In the genomic region with DNA sequence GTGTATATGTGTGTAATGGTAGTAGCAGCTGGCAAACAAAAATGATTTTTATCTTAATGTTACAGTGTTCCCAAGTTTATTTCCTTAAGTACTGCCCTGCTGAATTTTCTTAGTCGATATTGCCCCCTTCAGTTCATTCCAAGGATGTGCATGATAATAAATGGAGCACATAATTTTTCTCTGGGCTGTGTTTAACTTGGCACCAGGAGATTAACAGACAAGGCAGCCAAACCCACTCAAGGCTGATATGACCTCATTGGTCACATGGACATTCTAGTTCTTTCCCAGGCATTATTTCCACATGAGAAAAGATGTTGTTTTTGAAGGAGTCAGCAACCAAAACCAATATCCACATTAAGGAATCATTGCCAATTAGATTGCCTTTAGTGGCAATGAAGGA, we compare ENCODE assay signal across 1 cellular context.
TF ChIP-seq lines count a peak whose summit lies in the region.

No MANE protein-coding gene starts in this region.

TF ChIP-seq in HCT116, 20 proteins besides CTCF, POLR2A, EP300 and RAD21 (continued from another document):
- TF ChIP-seq, protein P1, sequence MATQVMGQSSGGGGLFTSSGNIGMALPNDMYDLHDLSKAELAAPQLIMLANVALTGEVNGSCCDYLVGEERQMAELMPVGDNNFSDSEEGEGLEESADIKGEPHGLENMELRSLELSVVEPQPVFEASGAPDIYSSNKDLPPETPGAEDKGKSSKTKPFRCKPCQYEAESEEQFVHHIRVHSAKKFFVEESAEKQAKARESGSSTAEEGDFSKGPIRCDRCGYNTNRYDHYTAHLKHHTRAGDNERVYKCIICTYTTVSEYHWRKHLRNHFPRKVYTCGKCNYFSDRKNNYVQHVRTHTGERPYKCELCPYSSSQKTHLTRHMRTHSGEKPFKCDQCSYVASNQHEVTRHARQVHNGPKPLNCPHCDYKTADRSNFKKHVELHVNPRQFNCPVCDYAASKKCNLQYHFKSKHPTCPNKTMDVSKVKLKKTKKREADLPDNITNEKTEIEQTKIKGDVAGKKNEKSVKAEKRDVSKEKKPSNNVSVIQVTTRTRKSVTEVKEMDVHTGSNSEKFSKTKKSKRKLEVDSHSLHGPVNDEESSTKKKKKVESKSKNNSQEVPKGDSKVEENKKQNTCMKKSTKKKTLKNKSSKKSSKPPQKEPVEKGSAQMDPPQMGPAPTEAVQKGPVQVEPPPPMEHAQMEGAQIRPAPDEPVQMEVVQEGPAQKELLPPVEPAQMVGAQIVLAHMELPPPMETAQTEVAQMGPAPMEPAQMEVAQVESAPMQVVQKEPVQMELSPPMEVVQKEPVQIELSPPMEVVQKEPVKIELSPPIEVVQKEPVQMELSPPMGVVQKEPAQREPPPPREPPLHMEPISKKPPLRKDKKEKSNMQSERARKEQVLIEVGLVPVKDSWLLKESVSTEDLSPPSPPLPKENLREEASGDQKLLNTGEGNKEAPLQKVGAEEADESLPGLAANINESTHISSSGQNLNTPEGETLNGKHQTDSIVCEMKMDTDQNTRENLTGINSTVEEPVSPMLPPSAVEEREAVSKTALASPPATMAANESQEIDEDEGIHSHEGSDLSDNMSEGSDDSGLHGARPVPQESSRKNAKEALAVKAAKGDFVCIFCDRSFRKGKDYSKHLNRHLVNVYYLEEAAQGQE (IDR thresholded peaks at IDR 0.05; ENCODE audit: low read depth), result no peak
